1 cellular context compared by ENCODE assay signal in the genomic region with DNA sequence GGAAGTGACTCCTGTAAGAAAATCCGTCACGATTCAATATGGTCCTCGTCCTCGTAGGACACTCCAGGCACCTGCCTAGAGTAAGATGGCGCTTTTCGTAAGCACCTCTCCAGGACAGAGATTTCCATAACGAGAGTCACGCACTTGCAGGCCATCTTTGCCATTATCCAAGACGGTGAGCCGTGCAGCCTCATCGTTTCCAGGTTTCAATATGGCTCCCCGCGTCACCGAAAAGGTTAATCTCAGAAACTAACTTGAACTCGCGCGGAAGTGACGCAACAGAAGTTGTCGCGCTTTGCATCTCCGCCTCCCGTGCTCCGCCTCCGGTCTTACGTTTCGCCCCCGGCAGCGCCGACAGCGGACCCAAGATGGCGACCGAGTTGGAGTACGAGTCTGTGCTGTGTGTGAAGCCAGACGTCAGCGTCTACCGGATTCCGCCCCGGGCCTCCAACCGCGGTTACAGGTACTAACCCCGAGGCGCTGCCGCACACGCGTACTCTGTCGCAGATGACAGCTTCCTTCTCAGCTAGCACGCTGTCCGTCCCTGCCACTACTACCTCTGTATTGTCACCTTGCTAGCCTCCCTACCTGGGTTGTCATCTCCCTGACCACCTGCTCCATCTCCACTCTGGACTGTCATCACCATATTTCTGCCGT.
TF ChIP-seq lines count a peak whose summit lies in the region.

TSS of gene NECAP1 (plus strand) at position 354 of the 657 bp plus-strand sequence. CDS start at position 369, 15 bp downstream.

TF ChIP-seq in GM12878, 131 proteins besides CTCF, POLR2A, EP300 and RAD21 (continued from another document and continues in another):
- TF ChIP-seq, protein P1, sequence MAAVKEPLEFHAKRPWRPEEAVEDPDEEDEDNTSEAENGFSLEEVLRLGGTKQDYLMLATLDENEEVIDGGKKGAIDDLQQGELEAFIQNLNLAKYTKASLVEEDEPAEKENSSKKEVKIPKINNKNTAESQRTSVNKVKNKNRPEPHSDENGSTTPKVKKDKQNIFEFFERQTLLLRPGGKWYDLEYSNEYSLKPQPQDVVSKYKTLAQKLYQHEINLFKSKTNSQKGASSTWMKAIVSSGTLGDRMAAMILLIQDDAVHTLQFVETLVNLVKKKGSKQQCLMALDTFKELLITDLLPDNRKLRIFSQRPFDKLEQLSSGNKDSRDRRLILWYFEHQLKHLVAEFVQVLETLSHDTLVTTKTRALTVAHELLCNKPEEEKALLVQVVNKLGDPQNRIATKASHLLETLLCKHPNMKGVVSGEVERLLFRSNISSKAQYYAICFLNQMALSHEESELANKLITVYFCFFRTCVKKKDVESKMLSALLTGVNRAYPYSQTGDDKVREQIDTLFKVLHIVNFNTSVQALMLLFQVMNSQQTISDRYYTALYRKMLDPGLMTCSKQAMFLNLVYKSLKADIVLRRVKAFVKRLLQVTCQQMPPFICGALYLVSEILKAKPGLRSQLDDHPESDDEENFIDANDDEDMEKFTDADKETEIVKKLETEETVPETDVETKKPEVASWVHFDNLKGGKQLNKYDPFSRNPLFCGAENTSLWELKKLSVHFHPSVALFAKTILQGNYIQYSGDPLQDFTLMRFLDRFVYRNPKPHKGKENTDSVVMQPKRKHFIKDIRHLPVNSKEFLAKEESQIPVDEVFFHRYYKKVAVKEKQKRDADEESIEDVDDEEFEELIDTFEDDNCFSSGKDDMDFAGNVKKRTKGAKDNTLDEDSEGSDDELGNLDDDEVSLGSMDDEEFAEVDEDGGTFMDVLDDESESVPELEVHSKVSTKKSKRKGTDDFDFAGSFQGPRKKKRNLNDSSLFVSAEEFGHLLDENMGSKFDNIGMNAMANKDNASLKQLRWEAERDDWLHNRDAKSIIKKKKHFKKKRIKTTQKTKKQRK (IDR thresholded peaks at IDR 0.05; ENCODE audit: low read depth, low read length) = no peak
- TF ChIP-seq E4F1 (IDR thresholded peaks at IDR 0.05; ENCODE audit: borderline replicate concordance, partially characterized antibody) (no peak), ZNF207 (IDR thresholded peaks at IDR 0.05; ENCODE audit: borderline replicate concordance) (no peak; the same call in 1 of the 2 replicates), BHLHE40 (IDR thresholded peaks at IDR 0.05; ENCODE audit: borderline replicate concordance in 1 of 2, low read depth in 2 of 2, low read length in 1 of 2) (peak in 1 of 2 experiments; percentile 74; a peak in 3 of 4 replicates), CHD2 (IDR thresholded peaks at IDR 0.05; ENCODE audit: borderline replicate concordance, low read depth, low read length) (peak; percentile 70), ZSCAN29 (IDR thresholded peaks at IDR 0.05) (no peak), IRF4 (IDR thresholded peaks at IDR 0.05; ENCODE audit: low read depth, low read length) (no peak; the same call in 1 of the 2 replicates), FOXK2 (IDR thresholded peaks at IDR 0.05) (no peak), NKRF (conservative IDR thresholded peaks at IDR 0.05) (no peak; the same call in 1 of the 2 replicates), SMARCA5 (IDR thresholded peaks at IDR 0.05) (no peak), STAT3 (IDR thresholded peaks at IDR 0.05; ENCODE audit: low read depth, low read length) (no peak), ZNF217 (IDR thresholded peaks at IDR 0.05) (no peak), PAX5 (IDR thresholded peaks at IDR 0.05; ENCODE audit: borderline replicate concordance, low read depth, low read length) (no peak), CHD1 (IDR thresholded peaks at IDR 0.05; ENCODE audit: low read depth, low read length) (no peak), POLR2AphosphoS5 (IDR thresholded peaks at IDR 0.05; ENCODE audit: low read length) (peak; percentile 96), MXI1 (IDR thresholded peaks at IDR 0.05; ENCODE audit: low read depth, low read length) (no peak; the same call in 1 of the 2 replicates), POLR2AphosphoS2 (IDR thresholded peaks at IDR 0.05; ENCODE audit: low read depth, low read length) (peak; percentile 60; the same call in 1 of the 2 replicates), TCF3 (IDR thresholded peaks at IDR 0.05; ENCODE audit: borderline replicate concordance, insufficient read depth, low read depth, low read length) (0 out of 2 replicates have a peak, but pooled peaks have one; percentile 57), ZBTB40 (IDR thresholded peaks at IDR 0.05; ENCODE audit: borderline replicate concordance) (peak; percentile 83), NRF1 (conservative IDR thresholded peaks at IDR 0.05; ENCODE audit: low read depth, low read length) (no peak), EZH2 (IDR thresholded peaks at IDR 0.05; ENCODE audit: borderline replicate concordance, control insufficient read depth, low read depth, low read length) (no peak), RELA (IDR thresholded peaks at IDR 0.05; ENCODE audit: borderline replicate concordance, partially characterized antibody) (no peak), CBX3 (IDR thresholded peaks at IDR 0.05; ENCODE audit: borderline replicate concordance, low read depth) (no peak), JUNB (IDR thresholded peaks at IDR 0.05) (no peak), CUX1 (IDR thresholded peaks at IDR 0.05; ENCODE audit: insufficient replicate concordance, low read depth, low read length) (no peak)
- TF ChIP-seq, protein P2, sequence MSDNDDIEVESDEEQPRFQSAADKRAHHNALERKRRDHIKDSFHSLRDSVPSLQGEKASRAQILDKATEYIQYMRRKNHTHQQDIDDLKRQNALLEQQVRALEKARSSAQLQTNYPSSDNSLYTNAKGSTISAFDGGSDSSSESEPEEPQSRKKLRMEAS (IDR thresholded peaks at IDR 0.05; ENCODE audit: low read depth, low read length) = no peak
- TF ChIP-seq, protein P3, sequence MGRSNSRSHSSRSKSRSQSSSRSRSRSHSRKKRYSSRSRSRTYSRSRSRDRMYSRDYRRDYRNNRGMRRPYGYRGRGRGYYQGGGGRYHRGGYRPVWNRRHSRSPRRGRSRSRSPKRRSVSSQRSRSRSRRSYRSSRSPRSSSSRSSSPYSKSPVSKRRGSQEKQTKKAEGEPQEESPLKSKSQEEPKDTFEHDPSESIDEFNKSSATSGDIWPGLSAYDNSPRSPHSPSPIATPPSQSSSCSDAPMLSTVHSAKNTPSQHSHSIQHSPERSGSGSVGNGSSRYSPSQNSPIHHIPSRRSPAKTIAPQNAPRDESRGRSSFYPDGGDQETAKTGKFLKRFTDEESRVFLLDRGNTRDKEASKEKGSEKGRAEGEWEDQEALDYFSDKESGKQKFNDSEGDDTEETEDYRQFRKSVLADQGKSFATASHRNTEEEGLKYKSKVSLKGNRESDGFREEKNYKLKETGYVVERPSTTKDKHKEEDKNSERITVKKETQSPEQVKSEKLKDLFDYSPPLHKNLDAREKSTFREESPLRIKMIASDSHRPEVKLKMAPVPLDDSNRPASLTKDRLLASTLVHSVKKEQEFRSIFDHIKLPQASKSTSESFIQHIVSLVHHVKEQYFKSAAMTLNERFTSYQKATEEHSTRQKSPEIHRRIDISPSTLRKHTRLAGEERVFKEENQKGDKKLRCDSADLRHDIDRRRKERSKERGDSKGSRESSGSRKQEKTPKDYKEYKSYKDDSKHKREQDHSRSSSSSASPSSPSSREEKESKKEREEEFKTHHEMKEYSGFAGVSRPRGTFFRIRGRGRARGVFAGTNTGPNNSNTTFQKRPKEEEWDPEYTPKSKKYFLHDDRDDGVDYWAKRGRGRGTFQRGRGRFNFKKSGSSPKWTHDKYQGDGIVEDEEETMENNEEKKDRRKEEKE (IDR thresholded peaks at IDR 0.05) = no peak
- TF ChIP-seq, protein P4, sequence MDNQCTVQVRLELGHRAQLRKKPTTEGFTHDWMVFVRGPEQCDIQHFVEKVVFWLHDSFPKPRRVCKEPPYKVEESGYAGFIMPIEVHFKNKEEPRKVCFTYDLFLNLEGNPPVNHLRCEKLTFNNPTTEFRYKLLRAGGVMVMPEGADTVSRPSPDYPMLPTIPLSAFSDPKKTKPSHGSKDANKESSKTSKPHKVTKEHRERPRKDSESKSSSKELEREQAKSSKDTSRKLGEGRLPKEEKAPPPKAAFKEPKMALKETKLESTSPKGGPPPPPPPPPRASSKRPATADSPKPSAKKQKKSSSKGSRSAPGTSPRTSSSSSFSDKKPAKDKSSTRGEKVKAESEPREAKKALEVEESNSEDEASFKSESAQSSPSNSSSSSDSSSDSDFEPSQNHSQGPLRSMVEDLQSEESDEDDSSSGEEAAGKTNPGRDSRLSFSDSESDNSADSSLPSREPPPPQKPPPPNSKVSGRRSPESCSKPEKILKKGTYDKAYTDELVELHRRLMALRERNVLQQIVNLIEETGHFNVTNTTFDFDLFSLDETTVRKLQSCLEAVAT (IDR thresholded peaks at IDR 0.05) = peak; percentile 44; the same call in 1 of the 2 replicates
